ENCODE assay signal across 1 cellular context in the genomic region with DNA sequence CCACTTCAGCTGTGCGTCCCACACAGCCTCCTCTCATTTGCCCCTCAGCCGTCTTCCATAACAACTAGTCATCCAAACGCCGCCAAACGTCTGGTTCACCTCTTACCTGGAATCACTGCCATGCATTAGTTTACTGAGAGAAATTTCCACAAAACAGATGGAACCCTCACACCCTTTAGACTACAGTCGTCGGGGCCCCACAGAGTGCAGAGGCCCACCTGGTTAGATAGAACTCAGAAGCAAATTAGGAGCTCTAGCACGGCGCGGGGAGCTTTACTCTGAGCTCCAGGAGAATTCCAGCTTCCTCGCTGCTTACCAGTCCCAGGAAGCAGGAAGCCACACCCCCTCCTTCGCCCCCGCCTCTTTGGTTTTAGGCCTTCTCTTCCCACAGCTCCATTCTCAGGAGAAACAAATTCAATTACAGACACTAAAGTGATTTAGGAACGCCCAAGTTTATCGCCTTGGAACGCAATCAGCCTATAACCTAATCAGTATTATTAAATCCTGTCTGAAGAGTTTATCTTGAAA.
TF ChIP-seq lines count a peak whose summit lies in the region.

No MANE protein-coding gene starts in this region.

TF ChIP-seq in GM23338, 12 proteins besides CTCF, POLR2A, EP300 and RAD21 (continued from another document):
- TF ChIP-seq ZNF462 (CRISPR knock-in tag; IDR thresholded peaks at IDR 0.05) (no peak), ZNF114 (CRISPR knock-in tag; IDR thresholded peaks at IDR 0.05) (no peak), JUNB (IDR thresholded peaks at IDR 0.05; ENCODE audit: unreplicated experiment) (no peak), ZNF331 (CRISPR knock-in tag; IDR thresholded peaks at IDR 0.05; ENCODE audit: low read depth) (no peak), EZH2phosphoT487 (IDR thresholded peaks at IDR 0.05; ENCODE audit: unreplicated experiment) (no peak), ETS1 (IDR thresholded peaks at IDR 0.05) (no peak), NANOG (IDR thresholded peaks at IDR 0.05; ENCODE audit: borderline replicate concordance) (no peak), REST (IDR thresholded peaks at IDR 0.05; ENCODE audit: unreplicated experiment) (no peak)
TF ChIP-seq in GM23338: peak in this region for 0.
